ENCODE assay signal across 24 cellular contexts in the genomic region with DNA sequence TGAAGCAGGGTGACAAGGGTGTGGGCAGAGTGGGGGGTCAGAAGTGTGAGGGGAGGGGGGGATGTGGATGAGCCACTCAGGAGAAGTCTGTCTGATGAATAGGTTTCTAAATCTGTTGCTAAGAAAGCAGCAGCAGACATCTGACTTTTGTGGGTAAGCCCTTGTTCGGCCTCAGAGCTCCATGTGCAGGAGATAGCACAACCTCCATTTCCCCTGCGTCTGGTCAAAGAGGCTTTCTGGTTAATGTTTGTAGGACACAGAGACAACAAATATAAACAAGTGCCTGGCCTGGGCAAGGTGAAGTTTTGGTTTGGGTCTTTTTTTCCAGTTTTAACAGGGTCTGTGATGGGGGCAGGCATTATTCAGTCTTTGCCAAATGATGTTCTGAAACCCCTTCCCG. TPM values are rescaled to one million over a fixed set of nuclear protein-coding genes. Genes with fewer than 3 reads are reported as not detected.
DNase-seq lines count a peak whose midpoint lies in the region; ATAC-seq and TF ChIP-seq lines count a peak whose summit lies in the region.
"Had no signal": no experiment of that assay in that cellular context is flagged by ENCODE, and none has a peak within 500 bp of the region (broad histone marks: within the 10 kb centered on the region; RNA-seq: fewer than 3 reads in every experiment).

No MANE protein-coding gene starts in this region.

- 50 to 82% methylated on average over 1 to 3 of the region's 3 CpGs for WGBS in mesodermal cell (ENCODE audit: insufficient coverage in 2 of 2), 2 experiments
- WGBS in transverse colon (ENCODE audit: low coverage in 1 of 2), 2 donors: 62 to 67% methylated on average over 1 to 3 of the region's 3 CpGs
- 46 to 65% (median 53%) methylated on average over 3 of the region's 3 CpGs for WGBS in stomach, 5 donors

- no peaks in the 10 kb centered on the region for H3K36me3 Mint-ChIP-seq in activated naive CD8-positive, alpha-beta T cell treated with anti-CD3 and anti-CD28 coated beads, Interleukin-2, amount 10 ng/mL, durations not matched to agents 7 days and 5 days
- H3K36me3 Mint-ChIP-seq in activated naive CD8-positive, alpha-beta T cell treated with anti-CD3 and anti-CD28 coated beads, Interleukin-2, amount 50 U/mL, for 24 hours (ENCODE audit: low read depth): no peaks in the 10 kb centered on the region
- H3K36me3 Mint-ChIP-seq: activated naive CD8-positive, alpha-beta T cell treated with anti-CD3 and anti-CD28 coated beads for 36 hours; IgD-negative memory B cell had no signal

- H3K9me3 ChIP-seq in mesodermal cell (ENCODE audit: control insufficient read depth, low read length) (no peaks in the 10 kb centered on the region), transverse colon (no peaks in the 10 kb centered on the region), stomach (no peaks in the 10 kb centered on the region)
- H3K9me3 ChIP-seq: left ventricle myocardium inferior, neutrophil, SJSA1, spleen, thyroid gland had no signal

- TF ChIP-seq CTCF in transverse colon (IDR thresholded peaks at IDR 0.05): no peak
- TF ChIP-seq CTCF in brain microvascular endothelial cell (IDR thresholded peaks at IDR 0.05; ENCODE audit: low read depth, low read length, missing control alignments): no peak
- TF ChIP-seq CTCF in stomach (IDR thresholded peaks at IDR 0.05): no peak

- H3K27ac Mint-ChIP-seq in activated naive CD8-positive, alpha-beta T cell treated with anti-CD3 and anti-CD28 coated beads, Interleukin-2, amount 10 ng/mL, durations not matched to agents 7 days and 5 days: peak overlapping the region; percentile 30
- H3K27ac Mint-ChIP-seq in activated naive CD8-positive, alpha-beta T cell treated with anti-CD3 and anti-CD28 coated beads, Interleukin-2, amount 50 U/mL, for 24 hours: no peak overlapping the region
- H3K27ac Mint-ChIP-seq: activated CD4-positive, alpha-beta T cell treated with anti-CD3 and anti-CD28 coated beads, Interleukin-2, amount 10 ng/mL, durations not matched to agents 24 days and 14 days; activated naive CD8-positive, alpha-beta T cell treated with anti-CD3 and anti-CD28 coated beads for 36 hours; IgD-negative memory B cell; T-helper 1 cell treated with Interleukin-12 subunit alpha and Interleukin-12 subunit beta and Interleukin-4 antibody, amounts not matched to agents 30 μg/mL and 1 μg/mL, for 36 hours had no signal

- H3K27ac ChIP-seq in cingulate gyrus (ENCODE audit: low read depth, low read length) (peak overlapping the region; percentile 69), mesodermal cell (ENCODE audit: low read depth, low read length, severe bottlenecking) (peak overlapping the region; percentile 60), transverse colon (peak overlapping the region in 3 of 4 donors; percentile 21 to 90 (median 73)), brain microvascular endothelial cell (no peak overlapping the region), stomach (no peak overlapping the region)
- H3K27ac ChIP-seq: HL-60, left ventricle myocardium inferior, neutrophil, SJSA1, spleen, thyroid gland had no signal

- POLR2A ChIA-PET in activated naive CD8-positive, alpha-beta T cell treated with anti-CD3 and anti-CD28 coated beads, Interleukin-2, amount 10 ng/mL, durations not matched to agents 7 days and 5 days (lab: Charles Lee): interaction anchor here (1.5 kb wide), 1 partner anchor 10 kb away, joined by 5 read pairs; no protein-coding TSS in a partner anchor

- H3K36me3 ChIP-seq in mesodermal cell (ENCODE audit: control insufficient read depth, insufficient read depth, low read length) (no peaks in the 10 kb centered on the region), transverse colon (no peaks in the 10 kb centered on the region), brain microvascular endothelial cell (replicated peaks) (no peaks in the 10 kb centered on the region), stomach (no peaks in the 10 kb centered on the region)
- H3K36me3 ChIP-seq: left ventricle myocardium inferior, MG63, neutrophil, SJSA1, spleen, thyroid gland had no signal

- H3K9me3 Mint-ChIP-seq in activated naive CD8-positive, alpha-beta T cell treated with anti-CD3 and anti-CD28 coated beads, Interleukin-2, amount 10 ng/mL, durations not matched to agents 7 days and 5 days: no peaks in the 10 kb centered on the region
- no peaks in the 10 kb centered on the region for H3K9me3 Mint-ChIP-seq in activated naive CD8-positive, alpha-beta T cell treated with anti-CD3 and anti-CD28 coated beads, Interleukin-2, amount 50 U/mL, for 24 hours
- H3K9me3 Mint-ChIP-seq: activated CD4-positive, alpha-beta T cell treated with anti-CD3 and anti-CD28 coated beads, Interleukin-2, amount 10 ng/mL, durations not matched to agents 24 days and 14 days; activated naive CD8-positive, alpha-beta T cell treated with anti-CD3 and anti-CD28 coated beads for 36 hours; T-helper 1 cell treated with Interleukin-12 subunit alpha and Interleukin-12 subunit beta and Interleukin-4 antibody, amounts not matched to agents 30 μg/mL and 1 μg/mL, for 36 hours had no signal

- intact Hi-C loops in transverse colon (cut with DNase I; ENCODE audit: low total_unique reads): no loop called here
- intact Hi-C loops in stomach (cut with DNase I; ENCODE audit: low total_unique reads): no loop called here

- peaks cover 11% of the 10 kb centered on the region for H3K4me1 Mint-ChIP-seq in activated naive CD8-positive, alpha-beta T cell treated with anti-CD3 and anti-CD28 coated beads, Interleukin-2, amount 10 ng/mL, durations not matched to agents 7 days and 5 days
- H3K4me1 Mint-ChIP-seq in activated naive CD8-positive, alpha-beta T cell treated with anti-CD3 and anti-CD28 coated beads, Interleukin-2, amount 50 U/mL, for 24 hours: no peaks in the 10 kb centered on the region
- H3K4me1 Mint-ChIP-seq: activated CD4-positive, alpha-beta T cell treated with anti-CD3 and anti-CD28 coated beads, Interleukin-2, amount 10 ng/mL, durations not matched to agents 24 days and 14 days had no signal

- H3K4me1 ChIP-seq in mesodermal cell (ENCODE audit: control insufficient read depth, insufficient read depth, low read length, poor library complexity, severe bottlenecking) (peaks cover 12% of the 10 kb centered on the region), transverse colon (peaks cover 4 to 40% (median 30%) of the 10 kb centered on the region in 4 donors), stomach (peaks cover 13 to 48% (median 38%) of the 10 kb centered on the region in 4 donors)
- H3K4me1 ChIP-seq: SJSA1, spleen, thyroid gland had no signal

- H3K27me3 ChIP-seq in transverse colon (no peaks in the 10 kb centered on the region), brain microvascular endothelial cell (replicated peaks) (no peaks in the 10 kb centered on the region), stomach (peaks cover 0 to 8% (median 0%) of the 10 kb centered on the region in 3 donors)
- H3K27me3 ChIP-seq: MG63, neutrophil, SJSA1, thyroid gland had no signal

- in situ Hi-C loops in transverse colon (cut with MboI; ENCODE audit: low pct_ligation_motif_present in 1 of 4, low pct_unique_long_range_greater_than_20kb in 1 of 4, low sequenced_read_pairs in 3 of 4): no loop called here
- in situ Hi-C loops in brain microvascular endothelial cell (cut with HindIII; ENCODE audit: low pct_ligation_motif_present, low sequenced_read_pairs): no loop called here

- TF ChIP-seq POLR2A in transverse colon (IDR thresholded peaks at IDR 0.05): no peak
- TF ChIP-seq POLR2A in stomach (IDR thresholded peaks at IDR 0.05): no peak

- peak; percentile 74 for ATAC-seq in activated naive CD8-positive, alpha-beta T cell treated with anti-CD3 and anti-CD28 coated beads, Interleukin-2, amount 10 ng/mL, durations not matched to agents 7 days and 5 days (ENCODE audit: low read depth)
- no peak for ATAC-seq in activated naive CD8-positive, alpha-beta T cell treated with anti-CD3 and anti-CD28 coated beads, Interleukin-2, amount 50 U/mL, for 24 hours

- DNase-seq in activated naive CD8-positive, alpha-beta T cell treated with anti-CD3 and anti-CD28 coated beads, Interleukin-2, amount 10 ng/mL, durations not matched to agents 7 days and 5 days: no peak
- no peak for DNase-seq in activated naive CD8-positive, alpha-beta T cell treated with anti-CD3 and anti-CD28 coated beads, Interleukin-2, amount 50 U/mL, for 24 hours
- DNase-seq in transverse colon (no peak), brain microvascular endothelial cell (no peak), stomach (no peak), HPDE6-E6E7 (ENCODE audit: extremely low spot score) (no peak)
- DNase-seq: activated CD4-positive, alpha-beta T cell treated with anti-CD3 and anti-CD28 coated beads, Interleukin-2, amount 10 ng/mL, durations not matched to agents 24 days and 14 days; activated naive CD8-positive, alpha-beta T cell treated with anti-CD3 and anti-CD28 coated beads for 36 hours; cortex of kidney; left ventricle myocardium inferior; MG63; NCI-H1417 treated with DMSO at 0.1 percent for 48 hours; NCI-H510A; spleen; stimulated activated CD4-positive, alpha-beta T cell treated with anti-CD3 and anti-CD28 coated beads, Interleukin-4, amount 100 ng/mL, for 1 hour; stimulated activated naive CD4-positive, alpha-beta T cell; thyroid gland had no signal

- no peak overlapping the region for H3K4me3 ChIP-seq in mesodermal cell (ENCODE audit: extremely low read depth, insufficient read depth, low read length, poor library complexity, severe bottlenecking)
- no peak overlapping the region for H3K4me3 ChIP-seq in transverse colon
- no peak overlapping the region for H3K4me3 ChIP-seq in brain microvascular endothelial cell (ENCODE audit: low read depth, low read length)
- no peak overlapping the region for H3K4me3 ChIP-seq in stomach
- H3K4me3 ChIP-seq: left ventricle myocardium inferior, MG63, SJSA1, spleen, thyroid gland had no signal

- H3K27me3 Mint-ChIP-seq in activated naive CD8-positive, alpha-beta T cell treated with anti-CD3 and anti-CD28 coated beads, Interleukin-2, amount 10 ng/mL, durations not matched to agents 7 days and 5 days: peaks cover 7% of the 10 kb centered on the region
- H3K27me3 Mint-ChIP-seq in activated naive CD8-positive, alpha-beta T cell treated with anti-CD3 and anti-CD28 coated beads, Interleukin-2, amount 50 U/mL, for 24 hours: peaks cover 2% of the 10 kb centered on the region

- peak overlapping the region; percentile 1 for H3K4me3 Mint-ChIP-seq in activated naive CD8-positive, alpha-beta T cell treated with anti-CD3 and anti-CD28 coated beads, Interleukin-2, amount 10 ng/mL, durations not matched to agents 7 days and 5 days
- H3K4me3 Mint-ChIP-seq in activated naive CD8-positive, alpha-beta T cell treated with anti-CD3 and anti-CD28 coated beads, Interleukin-2, amount 50 U/mL, for 24 hours: no peak overlapping the region
- H3K4me3 Mint-ChIP-seq: activated CD4-positive, alpha-beta T cell treated with anti-CD3 and anti-CD28 coated beads, Interleukin-2, amount 10 ng/mL, durations not matched to agents 24 days and 14 days; activated naive CD8-positive, alpha-beta T cell treated with anti-CD3 and anti-CD28 coated beads for 36 hours; IgD-negative memory B cell; T-helper 1 cell treated with Interleukin-12 subunit alpha and Interleukin-12 subunit beta and Interleukin-4 antibody, amounts not matched to agents 30 μg/mL and 1 μg/mL, for 36 hours had no signal

- TF ChIP-seq EP300 in transverse colon (IDR thresholded peaks at IDR 0.05; ENCODE audit: low read depth) (no peak), stomach (IDR thresholded peaks at IDR 0.05) (no peak)

RNA-seq across cellular contexts. Expression of a gene that starts 57.0 kb away (rescaled TPM):
- total RNA-seq in activated naive CD8-positive, alpha-beta T cell treated with anti-CD3 and anti-CD28 coated beads, Interleukin-2, amount 10 ng/mL, durations not matched to agents 7 days and 5 days: 10 to 100 TPM; 16.3 to 17.1 TPM
- polyA plus RNA-seq in mesodermal cell (2013, experiment 1 of 2): 17.7 TPM
- 16.6 TPM for polyA plus RNA-seq in mesodermal cell (2013, experiment 2 of 2)
- total RNA-seq in transverse colon: 100 to 1,000 TPM in 1 of 4 donors, 10 to 100 TPM in 3; 32.2 to 122 (median 82.1) TPM
- 10 to 100 TPM in 4 of 5 donors, 1 to 10 TPM in 1; 2.3 to 63.1 (median 21.7) TPM for total RNA-seq in stomach
- 1 to 10 TPM; 2.6 to 5.3 (median 4.0) TPM for polyA plus RNA-seq in stomach

Comparison
In these comparisons a context has a peak if more than half of its experiments do, and no peak if none do; other contexts are left out.
1. H3K27ac ChIP-seq: peak in cingulate gyrus (single experiment), mesodermal cell (single experiment) and transverse colon (3 of 4); none in brain microvascular endothelial cell (single experiment) and stomach (0 of 5).